In genomic region chr1:9235560-9235959, GRCh38 we compare ENCODE assay signal across 8 cellular contexts.
DNase-seq lines count a peak whose midpoint lies in the region; ATAC-seq and TF ChIP-seq lines count a peak whose summit lies in the region.

No MANE protein-coding gene starts in this region.

- H3K4me1 Mint-ChIP-seq in stimulated activated naive CD8-positive, alpha-beta T cell treated with anti-CD3 and anti-CD28 coated beads, Interleukin-15, Interleukin-2, amounts not matched to agents 100 ng/mL and 50 ng/mL, for 24 hours (ENCODE audit: low read depth), result peaks cover 57% of the 10 kb centered on the region

- DNase-seq in stimulated activated naive CD8-positive, alpha-beta T cell treated with anti-CD3 and anti-CD28 coated beads, Interleukin-15, Interleukin-2, amounts not matched to agents 100 U/mL and 50 U/mL, for 24 hours, result no peak
- no peak for DNase-seq in cardiac fibroblast (ENCODE audit: low read depth in 2 of 2)
- DNase-seq in stimulated activated CD4-positive, alpha-beta T cell treated with anti-CD3 and anti-CD28 coated beads, Interleukin-15, amount 100 ng/mL, for 24 hours, result no peak
- DNase-seq in activated gamma-delta T cell (lab: John Stamatoyannopoulos, UW), result no peak

- TF ChIP-seq CTCF in cardiac fibroblast (IDR thresholded peaks at IDR 0.05; ENCODE audit: low read depth, low read length), result no peak

- no peaks in the 10 kb centered on the region for H3K36me3 ChIP-seq in muscle layer of colon (ENCODE audit: insufficient read depth, low read length)

- peak overlapping the region; percentile 90 for H3K27ac Mint-ChIP-seq in stimulated activated naive CD8-positive, alpha-beta T cell treated with anti-CD3 and anti-CD28 coated beads, Interleukin-15, Interleukin-2, amounts not matched to agents 100 ng/mL and 50 ng/mL, for 24 hours

- H3K9me3 ChIP-seq in muscle layer of colon (ENCODE audit: low read length), result no peaks in the 10 kb centered on the region

- no peaks in the 10 kb centered on the region for H3K36me3 Mint-ChIP-seq in stimulated activated naive CD8-positive, alpha-beta T cell treated with anti-CD3 and anti-CD28 coated beads, Interleukin-15, Interleukin-2, amounts not matched to agents 100 ng/mL and 50 ng/mL, for 24 hours (ENCODE audit: low read depth)

- no peak for ATAC-seq in stimulated activated naive CD8-positive, alpha-beta T cell treated with anti-CD3 and anti-CD28 coated beads, Interleukin-15, Interleukin-2, amounts not matched to agents 100 U/mL and 50 U/mL, for 24 hours
- no peak for ATAC-seq in GM18498 (IDR thresholded peaks at IDR 0.05; ENCODE audit: unreplicated experiment)
- ATAC-seq in HG02938 (IDR thresholded peaks at IDR 0.05; ENCODE audit: unreplicated experiment), result no peak

- H3K9ac ChIP-seq in muscle layer of colon (ENCODE audit: low read length), result peak overlapping the region; percentile 97

- H3K9me3 Mint-ChIP-seq in stimulated activated naive CD8-positive, alpha-beta T cell treated with anti-CD3 and anti-CD28 coated beads, Interleukin-15, Interleukin-2, amounts not matched to agents 100 ng/mL and 50 ng/mL, for 24 hours, result no peaks in the 10 kb centered on the region

- peak overlapping the region; percentile 87 for H3K4me3 Mint-ChIP-seq in stimulated activated naive CD8-positive, alpha-beta T cell treated with anti-CD3 and anti-CD28 coated beads, Interleukin-15, Interleukin-2, amounts not matched to agents 100 ng/mL and 50 ng/mL, for 24 hours

- H3K27me3 Mint-ChIP-seq in stimulated activated naive CD8-positive, alpha-beta T cell treated with anti-CD3 and anti-CD28 coated beads, Interleukin-15, Interleukin-2, amounts not matched to agents 100 ng/mL and 50 ng/mL, for 24 hours, result no peaks in the 10 kb centered on the region

- peak overlapping the region; percentile 49 to 57 for H3K4me3 ChIP-seq in cardiac fibroblast (replicated peaks in 1 of 2; ENCODE audit: low read depth in 2 of 2, low read length in 2 of 2)
- peak overlapping the region; percentile 58 to 79 for H3K4me3 ChIP-seq in muscle layer of colon (ENCODE audit: low read depth in 1 of 2, low read length in 2 of 2)

- H3K27me3 ChIP-seq in muscle layer of colon (ENCODE audit: control insufficient read depth in 1 of 2, insufficient read depth in 2 of 2, low read length in 2 of 2), result no peaks in the 10 kb centered on the region

- H3K4me1 ChIP-seq in muscle layer of colon (ENCODE audit: insufficient read depth, low read length), result peaks cover 45% of the 10 kb centered on the region

- peak overlapping the region; percentile 44 for H3K27ac ChIP-seq in muscle layer of colon (ENCODE audit: low read depth, low read length)
